ENCODE assay signal across 8 cellular contexts in genomic region chr6:79630400-79630882, GRCh38. TPM values are rescaled to one million over a fixed set of nuclear protein-coding genes. Genes with fewer than 3 reads are reported as not detected.
DNase-seq lines count a peak whose midpoint lies in the region; ATAC-seq and TF ChIP-seq lines count a peak whose summit lies in the region.

No MANE protein-coding gene starts in this region.

- peak overlapping the region; percentile 27 for H3K18ac ChIP-seq in trophoblast cell (ENCODE audit: low read length)

- CTCF ChIA-PET in Calu3 (lab: Charles Lee) = interaction anchor here (0.9 to 3.4 kb wide), 9 partner anchors 15 to 86 kb away, joined by 3 to 13 read pairs (median 4); no protein-coding TSS in a partner anchor

- peaks cover 42% of the 10 kb centered on the region for H3K4me1 Mint-ChIP-seq in Calu3 (ENCODE audit: low read depth, unreplicated experiment)

- no peak overlapping the region for H4K12ac ChIP-seq in trophoblast cell (ENCODE audit: low read depth, low read length)

- intact Hi-C loops in Calu3 (cut with micrococcal nuclease; ENCODE audit: unreplicated experiment) (no loop called here), esophagus muscularis mucosa (cut with DNase I) (no loop called here)

- no peak overlapping the region for H3K27ac ChIP-seq in RWPE2 (ENCODE audit: poor library complexity, severe bottlenecking)
- peak overlapping the region in 3 of 4 donors; percentile 76 to 78 (median 77) for H3K27ac ChIP-seq in esophagus muscularis mucosa (replicated peaks in 1 of 4)
- no peak overlapping the region for H3K27ac ChIP-seq in trophoblast cell (ENCODE audit: low read depth, low read length)
- H3K27ac ChIP-seq in foreskin keratinocyte = no peak overlapping the region

- H3K79me2 ChIP-seq in trophoblast cell (ENCODE audit: control insufficient read depth, insufficient read depth, low read length, poor library complexity) = peaks cover 7% of the 10 kb centered on the region

- no TSS peak for BruUV-seq in Calu3 (replicated peaks; lab: Mats Ljungman, UMichigan)

- H3K36me3 Mint-ChIP-seq in Calu3 (ENCODE audit: insufficient read depth, unreplicated experiment) = peaks cover 23% of the 10 kb centered on the region

- H3K4me2 ChIP-seq in trophoblast cell (ENCODE audit: low read length) = peak overlapping the region; percentile 84

- H3K4me3 ChIP-seq in RWPE2 (ENCODE audit: severe bottlenecking) (peak overlapping the region; percentile 65), esophagus muscularis mucosa (peak overlapping the region; percentile 70 to 89 (median 82)), trophoblast cell (ENCODE audit: low read depth, low read length) (peak overlapping the region; percentile 95)

- no peak for TF ChIP-seq POLR2A in esophagus muscularis mucosa (IDR thresholded peaks at IDR 0.05; ENCODE audit: low read depth)

- H4K8ac ChIP-seq in trophoblast cell (ENCODE audit: low read depth, low read length) = peak overlapping the region; percentile 63

- H3K27me3 ChIP-seq in RWPE2 (ENCODE audit: insufficient read depth, poor library complexity, severe bottlenecking) (no peaks in the 10 kb centered on the region), esophagus muscularis mucosa (no peaks in the 10 kb centered on the region), trophoblast cell (ENCODE audit: insufficient read depth, low read length) (no peaks in the 10 kb centered on the region), foreskin keratinocyte (no peaks in the 10 kb centered on the region)

- H3K9ac ChIP-seq in trophoblast cell (ENCODE audit: low read length) = no peak overlapping the region

- WGBS in esophagus muscularis mucosa = 54% methylated on average over 8 of the region's 8 CpGs
- WGBS in trophoblast cell (ENCODE audit: extremely low coverage, insufficient coverage, insufficient read length) = no CpG with 5 or more reads among the region's 8 CpGs

- peak overlapping the region; percentile 31 for H2BK12ac ChIP-seq in trophoblast cell (ENCODE audit: low read length)

- no peak overlapping the region for H3K4ac ChIP-seq in trophoblast cell (ENCODE audit: low read depth, low read length)

- H3K9me3 ChIP-seq in RWPE2 (ENCODE audit: severe bottlenecking) (no peaks in the 10 kb centered on the region), esophagus muscularis mucosa (no peaks in the 10 kb centered on the region), trophoblast cell (ENCODE audit: insufficient read depth, low read depth, low read length) (no peaks in the 10 kb centered on the region)

- peak overlapping the region; percentile 14 for H2BK5ac ChIP-seq in trophoblast cell (ENCODE audit: low read depth, low read length, poor library complexity)

- peaks cover 6% of the 10 kb centered on the region for H3K79me1 ChIP-seq in trophoblast cell (ENCODE audit: low read length)

- no peaks in the 10 kb centered on the region for H3K36me3 ChIP-seq in RWPE2 (ENCODE audit: low read depth)
- H3K36me3 ChIP-seq in esophagus muscularis mucosa = no peaks in the 10 kb centered on the region
- H3K36me3 ChIP-seq in trophoblast cell (ENCODE audit: control insufficient read depth in 1 of 2, insufficient read depth in 2 of 2, low read length in 2 of 2) = no peaks in the 10 kb centered on the region

- H3K4me1 ChIP-seq in RWPE2 (ENCODE audit: insufficient read depth, poor library complexity, severe bottlenecking) (peaks cover 10% of the 10 kb centered on the region), esophagus muscularis mucosa (peaks cover 0 to 23% (median 16%) of the 10 kb centered on the region in 4 donors), trophoblast cell (ENCODE audit: control insufficient read depth in 1 of 2, insufficient read depth in 2 of 2, low read length in 2 of 2) (peaks cover 2 to 13% of the 10 kb centered on the region in 2 experiments), foreskin keratinocyte (peaks cover 15% of the 10 kb centered on the region)

- ATAC-seq in RWPE2 (ENCODE audit: low read depth) = no peak
- no peak for ATAC-seq in GM19395 (IDR thresholded peaks at IDR 0.05; ENCODE audit: unreplicated experiment)
- no peak for ATAC-seq in foreskin keratinocyte

- H3K14ac ChIP-seq in trophoblast cell (ENCODE audit: low read length) = no peak overlapping the region

- peak overlapping the region; percentile 15 for H4K91ac ChIP-seq in trophoblast cell (ENCODE audit: low read depth, low read length)

- H2AFZ ChIP-seq in trophoblast cell (ENCODE audit: insufficient read depth, low read length, poor library complexity) = peak overlapping the region; percentile 58

- H3K9me3 Mint-ChIP-seq in Calu3 (ENCODE audit: low read depth, unreplicated experiment) = no peaks in the 10 kb centered on the region

- DNase-seq in Calu3 (no peak), RWPE2 (ENCODE audit: low spot score) (no peak), esophagus muscularis mucosa (ENCODE audit: extremely low spot score) (peak; percentile 5), trophoblast cell (no peak), foreskin keratinocyte (no peak), GM13977 (ENCODE audit: low spot score) (no peak), cerebellar cortex (ENCODE audit: low spot score) (no peak)

- peak overlapping the region; percentile 89 for H3K27ac Mint-ChIP-seq in Calu3 (ENCODE audit: unreplicated experiment)

- H2BK120ac ChIP-seq in trophoblast cell (ENCODE audit: insufficient read depth, low read length, poor library complexity) = peak overlapping the region; percentile 2

- in situ Hi-C loops in GM13977 (cut with MboI; ENCODE audit: low pct_unique_long_range_greater_than_20kb, low sequenced_read_pairs, unreplicated experiment) = no loop called here

- H3K27me3 Mint-ChIP-seq in Calu3 (ENCODE audit: unreplicated experiment) = no peaks in the 10 kb centered on the region

- H3K23ac ChIP-seq in trophoblast cell (ENCODE audit: low read length) = no peak overlapping the region

- TF ChIP-seq CTCF in Calu3 (IDR thresholded peaks at IDR 0.05; ENCODE audit: unreplicated experiment) (no peak), RWPE2 (IDR thresholded peaks at IDR 0.05; ENCODE audit: poor library complexity, severe bottlenecking) (no peak), esophagus muscularis mucosa (IDR thresholded peaks at IDR 0.05) (no peak), foreskin keratinocyte (conservative IDR thresholded peaks at IDR 0.05) (no peak), GM13977 (IDR thresholded peaks at IDR 0.05; ENCODE audit: extremely low read depth, insufficient read depth, missing control alignments) (no peak)

- H2AK5ac ChIP-seq in trophoblast cell (ENCODE audit: low read length) = peak overlapping the region; percentile 0

- peak overlapping the region; percentile 95 for H3K4me3 Mint-ChIP-seq in Calu3 (ENCODE audit: low read depth, unreplicated experiment)

- no peak for TF ChIP-seq EP300 in esophagus muscularis mucosa (IDR thresholded peaks at IDR 0.05)

RNA-seq across cellular contexts. Expression of gene SH3BGRL2, which starts 0.7 kb away (rescaled TPM):
- total RNA-seq in Calu3 (2022) (44.3 and 46.1 TPM in 2 replicates), esophagus muscularis mucosa (10 to 100 TPM; 22.8 to 34.1 (median 31.6) TPM), foreskin keratinocyte (5.7 and 8.6 TPM in 2 replicates)
- 23.8 and 24.4 TPM in 2 replicates for polyA plus RNA-seq in trophoblast cell (2013)
- 2.0 and 2.5 TPM in 2 replicates for polyA plus RNA-seq in foreskin keratinocyte

Comparison
In these comparisons a context has a peak if more than half of its experiments do, and no peak if none do; other contexts are left out.
1. H3K27ac ChIP-seq: peak in esophagus muscularis mucosa (3 of 4); none in RWPE2 (single experiment), trophoblast cell (single experiment) and foreskin keratinocyte (single experiment).
2. Peak in every context shown above with its lines, with median percentiles within 50 percentile points of each other: H3K4me3 ChIP-seq.